30 cellular contexts compared by ENCODE assay signal in the genomic region with DNA sequence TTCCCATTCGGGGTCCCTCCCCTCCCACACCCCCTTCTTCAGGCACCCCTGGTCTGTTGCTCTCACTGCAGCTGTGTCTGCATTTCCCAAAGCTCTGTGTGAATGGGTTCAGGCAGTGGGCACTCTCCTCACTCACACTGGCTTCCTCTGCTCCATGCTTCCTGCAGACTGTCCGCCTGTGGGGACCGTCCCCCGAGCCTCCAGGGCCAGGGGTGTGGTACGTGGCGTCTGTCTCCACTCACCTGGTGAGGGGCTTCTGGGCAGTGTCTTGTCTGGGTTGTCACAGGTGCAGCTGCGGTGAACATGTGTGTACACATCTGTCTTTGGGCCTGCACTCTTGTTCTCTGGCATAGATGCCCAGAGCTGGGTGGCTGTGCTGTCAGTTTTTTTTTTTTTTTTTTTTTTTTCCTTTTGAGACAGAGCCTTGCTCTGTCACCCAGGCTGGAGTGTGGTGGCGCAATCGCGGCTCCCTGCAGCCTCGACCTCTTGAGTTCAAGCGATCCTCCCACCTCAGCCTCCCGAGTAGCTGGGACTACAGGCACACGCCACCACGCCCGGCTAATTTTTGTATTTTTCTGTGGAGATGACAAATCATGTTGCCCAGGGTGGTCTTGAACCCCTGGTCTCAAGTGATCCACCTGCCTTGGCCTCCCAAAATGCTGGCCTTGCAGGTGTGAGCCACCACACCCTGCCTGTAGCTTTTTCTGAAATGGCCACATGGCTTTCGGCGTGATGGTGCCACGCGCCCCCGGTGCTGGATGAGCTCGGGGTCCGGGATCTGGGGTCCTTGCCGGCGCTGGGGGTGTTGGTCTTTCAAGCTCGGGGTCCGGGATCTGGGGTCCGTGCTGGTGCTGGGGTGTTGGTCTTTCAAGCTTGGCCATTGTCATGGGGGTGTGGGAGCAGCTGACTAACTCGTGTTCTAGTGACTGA. TPM values are rescaled to one million over a fixed set of nuclear protein-coding genes. Genes with fewer than 3 reads are reported as not detected.
"Had no signal": no experiment of that assay in that cellular context is flagged by ENCODE, and none has a peak within 500 bp of the region (broad histone marks: within the 10 kb centered on the region; RNA-seq: fewer than 3 reads in every experiment).

No MANE protein-coding gene starts in this region.

- H3K27ac Mint-ChIP-seq: activated naive CD8-positive, alpha-beta T cell treated with anti-CD3 and anti-CD28 coated beads, Interleukin-2, amount 50 U/mL, for 24 hours; activated T-helper 17 cell treated with anti-CD3 and anti-CD28 coated beads, Interleukin-2, amount 50 U/mL, for 72 hours had no signal

- FAIRE-seq: astrocyte had no signal

- H3K9ac ChIP-seq: KMS-11, SK-N-SH had no signal

- H3K27me3 ChIP-seq: SJCRH30 had no signal

- H3K4me3 Mint-ChIP-seq: activated naive CD8-positive, alpha-beta T cell treated with anti-CD3 and anti-CD28 coated beads, Interleukin-2, amount 50 U/mL, for 24 hours; activated T-helper 17 cell treated with anti-CD3 and anti-CD28 coated beads, Interleukin-2, amount 50 U/mL, for 72 hours; brain had no signal

- H3K9me3 ChIP-seq: SJCRH30, SK-N-SH had no signal

- H3K27ac ChIP-seq: KMS-11 had no signal

- DNase-seq: activated CD4-positive, alpha-beta T cell treated with anti-CD3 and anti-CD28 coated beads for 4 hours; activated CD4-positive, alpha-beta T cell treated with anti-CD3 and anti-CD28 coated beads, Interleukin-2, amount 50 U/mL, for 48 hours; activated gamma-delta T cell; activated naive CD8-positive, alpha-beta T cell treated with anti-CD3 and anti-CD28 coated beads, Interleukin-2, amount 50 U/mL, for 24 hours; activated T-cell treated with anti-CD3 and anti-CD28 coated beads for 4 hours; activated T-cell treated with anti-CD3 and anti-CD28 coated beads, Interleukin-2, amount 50 U/mL, for 48 hours; amniotic stem cell; NCI-H1092; NCI-H1417; NCI-H1930; NCI-H2171 treated with DMSO at 0.1 percent for 48 hours; NCI-H226; NCI-H510A; NCI-H526 treated with DMSO at 0.1 percent for 48 hours; NK-92 treated with Interleukin-12 subunit alpha and Interleukin-12 subunit beta, amount 100 ng/mL, for 24 hours; OCI-M1; RPMI8226; SJCRH30; SK-N-SH; T-helper 1 cell had no signal

- H3K9me3 Mint-ChIP-seq: activated naive CD4-positive, alpha-beta T cell treated with anti-CD3 and anti-CD28 coated beads, Interleukin-2, amount 50 U/mL, for 72 hours; activated naive CD8-positive, alpha-beta T cell treated with anti-CD3 and anti-CD28 coated beads, Interleukin-2, amount 50 U/mL, for 24 hours; activated T-helper 17 cell treated with anti-CD3 and anti-CD28 coated beads, Interleukin-2, amount 50 U/mL, for 72 hours had no signal

- ATAC-seq: activated CD4-positive, CD25-positive, alpha-beta regulatory T cell treated with anti-CD3 and anti-CD28 coated beads, Interleukin-2, amount 50 U/mL, for 24 hours; activated naive CD4-positive, alpha-beta T cell treated with anti-CD3 and anti-CD28 coated beads, Interleukin-2, amount 50 U/mL, for 72 hours; activated naive CD8-positive, alpha-beta T cell treated with anti-CD3 and anti-CD28 coated beads, Interleukin-2, amount 50 U/mL, for 24 hours; activated T-helper 17 cell treated with anti-CD3 and anti-CD28 coated beads, Interleukin-2, amount 50 U/mL, for 72 hours; Panc1; Right ventricle myocardium inferior had no signal

- H3K27me3 Mint-ChIP-seq: activated naive CD8-positive, alpha-beta T cell treated with anti-CD3 and anti-CD28 coated beads, Interleukin-2, amount 50 U/mL, for 24 hours; activated T-helper 17 cell treated with anti-CD3 and anti-CD28 coated beads, Interleukin-2, amount 50 U/mL, for 72 hours; brain had no signal

- H3K4me3 ChIP-seq: SJCRH30 had no signal

RNA-seq across cellular contexts. Expression of gene ZNF750, which starts 56.5 kb away (rescaled TPM):
- total RNA-seq: activated CD8-positive, alpha-beta memory T cell treated with anti-CD3 and anti-CD28 coated beads for 36 hours; activated naive CD4-positive, alpha-beta T cell treated with anti-CD3 and anti-CD28 coated beads, Interleukin-2, amount 50 U/mL, for 72 hours; activated T-helper 17 cell treated with anti-CD3 and anti-CD28 coated beads, Interleukin-2, amount 50 U/mL, for 72 hours; Right ventricle myocardium inferior; SJCRH30; T-helper 2 cell treated with Interferon-gamma antibody and Interleukin-4, amounts not matched to agents 100 ng/mL and 5 ng/mL, for 36 hours had no signal
- polyA plus RNA-seq: SK-N-SH had no signal
